8 cellular contexts compared by ENCODE assay signal in genomic region chr12:56358836-56359532, GRCh38. TPM values are rescaled to one million over a fixed set of nuclear protein-coding genes. Genes with fewer than 3 reads are reported as not detected.
DNase-seq lines count a peak whose midpoint lies in the region; ATAC-seq and TF ChIP-seq lines count a peak whose summit lies in the region.

No MANE protein-coding gene starts in this region.

- POLR2A ChIA-PET in A673 (lab: Charles Lee; ENCODE audit: low non-redundant PET) (interaction anchor here (1.4 kb wide), 1 partner anchor 43 kb away, joined by 7 read pairs; the partner anchor contains the start of gene CNPY2), HCT116 (lab: Charles Lee) (interaction anchor here (1.2 to 2.5 kb wide), 10 partner anchors 9 to 241 kb away, joined by 3 to 20 read pairs (median 6); partner anchors contain the start of genes CNPY2, PAN2, RBMS2 and ZC3H10)
- POLR2A ChIA-PET in activated CD4-positive, alpha-beta memory T cell treated with anti-CD3 and anti-CD28 coated beads, Interleukin-2, amount 10 ng/mL, durations not matched to agents 7 days and 5 days (lab: Charles Lee), result interaction anchor here (0.9 to 5.9 kb wide), 33 partner anchors 9 to 753 kb away, joined by 3 to 113 read pairs (median 9); partner anchors contain the start of genes ANKRD52, BAZ2A, CNPY2 and IL23A

- BruUV-seq in A673 (replicated peaks; lab: Mats Ljungman, UMichigan) (no TSS peak), HCT116 (replicated peaks; lab: Mats Ljungman, UMichigan) (no TSS peak)

- intact Hi-C loops in A673 (cut with micrococcal nuclease; ENCODE audit: unreplicated experiment) (no loop called here), HCT116 (cut with micrococcal nuclease) (no loop called here), psoas muscle (cut with DNase I) (no loop called here)

- DNase-seq in A673 (ENCODE audit: low spot score) (peak; percentile 25), HCT116 (ENCODE audit: low read depth, low spot score) (no peak), globus pallidus (ENCODE audit: low spot score) (peak; percentile 85), psoas muscle (no peak), NCI-H187 treated with DMSO at 0.1 percent for 48 hours (lab: John Stamatoyannopoulos, UW) (no peak)
- DNase-seq in activated CD4-positive, alpha-beta memory T cell treated with anti-CD3 and anti-CD28 coated beads, Interleukin-2, amount 10 ng/mL, durations not matched to agents 7 days and 5 days, result no peak

- RAD21 ChIA-PET in HCT116 (lab: Charles Lee; ENCODE audit: low non-redundant PET in 1 of 2, low total read pairs in 2 of 2, uncharacterized antibody in 2 of 2, unreplicated experiment in 2 of 2), result no interaction called here

- TF ChIP-seq POLR2A in HCT116 (IDR thresholded peaks at IDR 0.05; ENCODE audit: borderline replicate concordance, extremely low read depth, insufficient read depth, insufficient read length), result no peak

- peak overlapping the region; percentile 90 for H3K27ac Mint-ChIP-seq in activated CD4-positive, alpha-beta memory T cell treated with anti-CD3 and anti-CD28 coated beads, Interleukin-2, amount 10 ng/mL, durations not matched to agents 7 days and 5 days

- no peak for TF ChIP-seq RAD21 in HCT116 (IDR thresholded peaks at IDR 0.05; ENCODE audit: low read depth)

- H4K20me1 ChIP-seq in HCT116 (ENCODE audit: insufficient read depth), result no peaks in the 10 kb centered on the region

- CTCF ChIA-PET in A673 (lab: Charles Lee), result interaction anchor here (1.4 kb wide), 1 partner anchor 170 kb away, joined by 6 read pairs; the partner anchor contains the start of gene SMARCC2
- CTCF ChIA-PET in HCT116 (lab: Charles Lee), result interaction anchor here (1.4 to 1.9 kb wide), 4 partner anchors 26 to 278 kb away, joined by 5 to 7 read pairs (median 6); partner anchors contain the start of gene PAN2
- CTCF ChIA-PET in activated CD4-positive, alpha-beta memory T cell treated with anti-CD3 and anti-CD28 coated beads, Interleukin-2, amount 10 ng/mL, durations not matched to agents 7 days and 5 days (lab: Charles Lee), result interaction anchor here (0.6 to 6.8 kb wide), 17 partner anchors 10 to 433 kb away, joined by 3 to 41 read pairs (median 6); partner anchors contain the start of genes CNPY2, COQ10A, ESYT1 and IL23A

- peak overlapping the region; percentile 93 for H3K4me3 Mint-ChIP-seq in activated CD4-positive, alpha-beta memory T cell treated with anti-CD3 and anti-CD28 coated beads, Interleukin-2, amount 10 ng/mL, durations not matched to agents 7 days and 5 days

- TF ChIP-seq CTCF in A673 (conservative IDR thresholded peaks at IDR 0.05; ENCODE audit: low read depth, low read length) (no peak), HCT116 (IDR thresholded peaks at IDR 0.05 in 2 of 3, conservative IDR thresholded peaks at IDR 0.05 in 1 of 3; ENCODE audit: borderline replicate concordance in 1 of 3, insufficient read depth in 1 of 3, low read depth in 2 of 3, low read length in 2 of 3) (no peak), psoas muscle (IDR thresholded peaks at IDR 0.05) (no peak)

- peaks cover 8% of the 10 kb centered on the region for H3K4me1 ChIP-seq in A673 (ENCODE audit: insufficient read depth, low read length, poor library complexity, severe bottlenecking)
- H3K4me1 ChIP-seq in HCT116 (ENCODE audit: control insufficient read depth in 1 of 2, insufficient read depth in 2 of 2, low read length in 2 of 2), result peaks cover 10 to 18% of the 10 kb centered on the region in 2 experiments; a peak in 3 of 4 replicates
- peaks cover 8% of the 10 kb centered on the region for H3K4me1 ChIP-seq in psoas muscle

- peaks cover 42% of the 10 kb centered on the region for H3K36me3 Mint-ChIP-seq in activated CD4-positive, alpha-beta memory T cell treated with anti-CD3 and anti-CD28 coated beads, Interleukin-2, amount 10 ng/mL, durations not matched to agents 7 days and 5 days (ENCODE audit: low read depth)

- H3K4me2 ChIP-seq in HCT116 (ENCODE audit: low read length), result peak overlapping the region; percentile 83

- no peaks in the 10 kb centered on the region for H3K9me2 ChIP-seq in HCT116 (ENCODE audit: insufficient read depth)

- H3K79me2 ChIP-seq in HCT116 (ENCODE audit: insufficient read depth, low read length), result peaks cover 10% of the 10 kb centered on the region; the same call in 1 of the 2 replicates

- peaks cover 28% of the 10 kb centered on the region for H3K4me1 Mint-ChIP-seq in activated CD4-positive, alpha-beta memory T cell treated with anti-CD3 and anti-CD28 coated beads, Interleukin-2, amount 10 ng/mL, durations not matched to agents 7 days and 5 days

- no peaks in the 10 kb centered on the region for H3K27me3 ChIP-seq in A673 (replicated peaks; ENCODE audit: insufficient read depth, low read depth, low read length, poor library complexity)
- H3K27me3 ChIP-seq in HCT116 (ENCODE audit: insufficient read depth, low read length), result no peaks in the 10 kb centered on the region
- H3K27me3 ChIP-seq in psoas muscle (ENCODE audit: insufficient read depth in 3 of 3, low read length in 2 of 3), result no peaks in the 10 kb centered on the region

- H3K27ac ChIP-seq in A673 (ENCODE audit: low read depth, low read length, poor library complexity, severe bottlenecking) (peak overlapping the region; percentile 66), HCT116 (ENCODE audit: low read depth, low read length) (peak overlapping the region; percentile 50; the same call in 1 of the 2 replicates), psoas muscle (peak overlapping the region; percentile 87)

- H3K9me3 ChIP-seq in A673 (ENCODE audit: low read depth, low read length, poor library complexity, severe bottlenecking) (no peaks in the 10 kb centered on the region), HCT116 (ENCODE audit: control insufficient read depth in 1 of 2, insufficient read depth in 1 of 2, low read depth in 1 of 2, low read length in 2 of 2) (no peaks in the 10 kb centered on the region), psoas muscle (no peaks in the 10 kb centered on the region)

- ATAC-seq in HCT116 (no peak), psoas muscle (no peak), HG03460 (IDR thresholded peaks at IDR 0.05; ENCODE audit: unreplicated experiment) (no peak), HG03045 (IDR thresholded peaks at IDR 0.05; ENCODE audit: unreplicated experiment) (no peak)

- H3K27me3 Mint-ChIP-seq in activated CD4-positive, alpha-beta memory T cell treated with anti-CD3 and anti-CD28 coated beads, Interleukin-2, amount 10 ng/mL, durations not matched to agents 7 days and 5 days, result no peaks in the 10 kb centered on the region

- peaks cover 18% of the 10 kb centered on the region for H3K36me3 ChIP-seq in A673 (ENCODE audit: insufficient read depth, low read length, poor library complexity, severe bottlenecking)
- peaks cover 8 to 12% of the 10 kb centered on the region in 2 experiments; a peak in 3 of 4 replicates for H3K36me3 ChIP-seq in HCT116 (ENCODE audit: control insufficient read depth in 1 of 2, insufficient read depth in 2 of 2, low read length in 2 of 2)
- H3K36me3 ChIP-seq in psoas muscle (ENCODE audit: insufficient read depth in 1 of 2, low read depth in 1 of 2), result peaks cover 0 to 32% of the 10 kb centered on the region in 2 donors

- no peaks in the 10 kb centered on the region for H3K9me3 Mint-ChIP-seq in activated CD4-positive, alpha-beta memory T cell treated with anti-CD3 and anti-CD28 coated beads, Interleukin-2, amount 10 ng/mL, durations not matched to agents 7 days and 5 days

- peak overlapping the region; percentile 67 for H3K4me3 ChIP-seq in A673 (ENCODE audit: low read depth, low read length, poor library complexity, severe bottlenecking)
- H3K4me3 ChIP-seq in HCT116 (replicated peaks in 1 of 2; ENCODE audit: low read depth in 1 of 2, low read length in 2 of 2), result peak overlapping the region; percentile 74 to 93
- peak overlapping the region; percentile 98 for H3K4me3 ChIP-seq in psoas muscle

- H2AFZ ChIP-seq in HCT116 (ENCODE audit: low read depth, low read length, poor library complexity, severe bottlenecking), result no peak overlapping the region

- peak overlapping the region; percentile 71 for H3K9ac ChIP-seq in HCT116 (ENCODE audit: low read length)

- 0 to 20% (median 10%) methylated on average over 1 of the region's 1 CpG for WGBS in psoas muscle, 3 donors

TF ChIP-seq in HCT116, 20 proteins besides CTCF, POLR2A, EP300 and RAD21 (continues in another document):
- TF ChIP-seq FOSL1 (IDR thresholded peaks at IDR 0.05; ENCODE audit: low read depth), result no peak
- no peak for TF ChIP-seq SP1 (IDR thresholded peaks at IDR 0.05; ENCODE audit: low read depth)
- TF ChIP-seq ZNF274 (IDR thresholded peaks at IDR 0.05; ENCODE audit: low read depth, low read length), result no peak
- TF ChIP-seq EZH2 (IDR thresholded peaks at IDR 0.05), result no peak

RNA-seq across cellular contexts. Expression of gene STAT2, which starts 0.9 kb away (rescaled TPM):
- total RNA-seq in A673 (2021) (41.0 and 51.1 TPM in 2 replicates), HCT116 (2021; ENCODE audit: unreplicated experiment) (53.1 TPM), psoas muscle (10 to 100 TPM; 25.9 to 34.6 (median 30.9) TPM)
- polyA plus RNA-seq in HCT116 (2012), result 31.2 and 34.4 TPM in 2 replicates
- total RNA-seq in activated CD4-positive, alpha-beta memory T cell treated with anti-CD3 and anti-CD28 coated beads, Interleukin-2, amount 10 ng/mL, durations not matched to agents 7 days and 5 days, result 100 to 1,000 TPM; 298 to 304 TPM
- polyA plus RNA-seq in psoas muscle, result 10 to 100 TPM; 15.0 to 31.7 (median 15.2) TPM

RNA-seq across cellular contexts. Expression of gene APOF, which starts 3.7 kb away (rescaled TPM):
- total RNA-seq in A673 (2021), result not detected in 2 replicates
- total RNA-seq in HCT116 (2021; ENCODE audit: unreplicated experiment), result 0.17 TPM
- not detected in 2 replicates for polyA plus RNA-seq in HCT116 (2012)
- total RNA-seq in activated CD4-positive, alpha-beta memory T cell treated with anti-CD3 and anti-CD28 coated beads, Interleukin-2, amount 10 ng/mL, durations not matched to agents 7 days and 5 days, result not detected
- not detected for total RNA-seq in psoas muscle
- not detected for polyA plus RNA-seq in psoas muscle

RNA-seq across cellular contexts. Expression of gene IL23A, which starts 20.3 kb away (rescaled TPM):
- total RNA-seq in A673 (2021), result not detected in 2 replicates
- total RNA-seq in HCT116 (2021; ENCODE audit: unreplicated experiment), result 0.59 TPM
- 1.3 TPM in 2 replicates for polyA plus RNA-seq in HCT116 (2012)
- 10 to 100 TPM; 11.0 to 11.7 TPM for total RNA-seq in activated CD4-positive, alpha-beta memory T cell treated with anti-CD3 and anti-CD28 coated beads, Interleukin-2, amount 10 ng/mL, durations not matched to agents 7 days and 5 days
- total RNA-seq in psoas muscle, result under 1 TPM in 1 of 4 donors, not detected in 3; 0.32 TPM
- under 1 TPM in 2 of 3 donors, not detected in 1; 0.57 to 0.68 TPM for polyA plus RNA-seq in psoas muscle

RNA-seq across cellular contexts. Expression of gene PAN2, which starts 25.2 kb away (rescaled TPM):
- total RNA-seq in A673 (2021) (46.3 and 64.9 TPM in 2 replicates), HCT116 (2021; ENCODE audit: unreplicated experiment) (75.0 TPM), psoas muscle (10 to 100 TPM; 22.1 to 37.5 (median 28.7) TPM)
- 74.1 and 75.7 TPM in 2 replicates for polyA plus RNA-seq in HCT116 (2012)
- 10 to 100 TPM; 61.3 to 64.2 TPM for total RNA-seq in activated CD4-positive, alpha-beta memory T cell treated with anti-CD3 and anti-CD28 coated beads, Interleukin-2, amount 10 ng/mL, durations not matched to agents 7 days and 5 days
- 10 to 100 TPM; 17.3 to 28.7 (median 17.4) TPM for polyA plus RNA-seq in psoas muscle

RNA-seq across cellular contexts. Expression of gene CNPY2, which starts 43.2 kb away (rescaled TPM):
- total RNA-seq in A673 (2021), result 162 and 166 TPM in 2 replicates
- 109 TPM for total RNA-seq in HCT116 (2021; ENCODE audit: unreplicated experiment)
- 87.4 and 121 TPM in 2 replicates for polyA plus RNA-seq in HCT116 (2012)
- 10 to 100 TPM; 95.0 to 99.3 TPM for total RNA-seq in activated CD4-positive, alpha-beta memory T cell treated with anti-CD3 and anti-CD28 coated beads, Interleukin-2, amount 10 ng/mL, durations not matched to agents 7 days and 5 days
- 10 to 100 TPM; 32.8 to 40.2 (median 33.8) TPM for total RNA-seq in psoas muscle
- polyA plus RNA-seq in psoas muscle, result 10 to 100 TPM; 45.4 to 73.5 (median 65.0) TPM

Comparison
In these comparisons a context has a peak if more than half of its experiments do, and no peak if none do; other contexts are left out.
1. DNase-seq: peak in A673 (single experiment) and globus pallidus (single experiment); none in HCT116 (single experiment), activated CD4-positive, alpha-beta memory T cell treated with anti-CD3 and anti-CD28 coated beads, Interleukin-2, amount 10 ng/mL, durations not matched to agents 7 days and 5 days (single experiment), psoas muscle (0 of 2) and NCI-H187 treated with DMSO at 0.1 percent for 48 hours (single experiment).
2. Peak in every context shown above with its lines, with median percentiles within 50 percentile points of each other: H3K27ac ChIP-seq and H3K4me3 ChIP-seq.